In the genomic region with DNA sequence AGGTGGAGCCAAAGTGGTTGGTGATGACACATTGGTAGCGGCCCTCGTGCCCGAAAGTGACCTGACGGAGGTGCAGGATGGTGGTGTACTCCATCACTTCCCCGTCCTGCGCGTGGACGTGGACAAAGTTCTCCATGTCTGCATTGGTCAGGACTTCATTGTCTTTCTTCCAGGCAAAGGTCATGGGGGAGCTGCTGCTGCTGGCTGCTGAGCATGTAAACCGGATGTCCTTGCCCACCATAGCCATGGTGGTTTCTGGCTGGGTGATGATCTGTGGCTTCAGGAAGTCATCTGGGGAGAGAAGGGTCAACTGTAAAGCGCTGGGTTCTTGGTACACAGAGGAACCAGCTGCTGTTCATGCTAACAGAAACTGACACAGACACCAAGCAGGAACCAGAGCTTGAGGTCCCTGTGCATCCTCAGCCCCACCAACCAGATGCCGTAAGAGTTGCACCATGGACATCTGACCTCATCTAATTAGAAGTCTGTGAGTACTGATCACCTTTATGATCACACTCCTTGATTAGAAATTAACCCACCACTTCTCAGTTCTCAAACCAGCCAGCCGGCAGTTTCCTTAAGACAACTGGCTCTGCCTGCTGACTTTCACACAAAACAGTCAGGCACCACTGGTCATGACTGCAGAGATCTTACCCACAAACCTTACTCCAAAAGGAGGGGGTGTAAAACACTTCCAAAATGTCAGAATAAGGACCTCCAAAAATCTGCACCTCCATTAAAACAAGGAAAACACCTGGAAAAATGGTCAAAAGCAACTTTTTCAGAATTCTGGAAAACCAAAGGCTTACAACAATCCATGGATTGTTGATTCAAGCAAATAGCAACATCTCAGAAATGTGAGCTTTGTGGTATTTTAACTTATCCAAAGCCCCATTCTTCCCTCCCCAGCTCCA, we compare ENCODE assay signal across 11 cellular contexts.
DNase-seq lines count a peak whose midpoint lies in the region; ATAC-seq and TF ChIP-seq lines count a peak whose summit lies in the region.
"Had no signal": no experiment of that assay in that cellular context is flagged by ENCODE, and none has a peak within 500 bp of the region (broad histone marks: within the 10 kb centered on the region; RNA-seq: fewer than 3 reads in every experiment).

No MANE protein-coding gene starts in this region.

- POLR2A ChIA-PET in PC-9 (lab: Charles Lee; ENCODE audit: unreplicated experiment) = no interaction called here

- H3K79me2 ChIP-seq in PC-9 (ENCODE audit: low read depth) = no peaks in the 10 kb centered on the region

- no peak overlapping the region for H3K4me2 ChIP-seq in PC-9

- H3K9me2 ChIP-seq in PC-9 (ENCODE audit: insufficient read depth) = no peaks in the 10 kb centered on the region

- no peaks in the 10 kb centered on the region for H4K20me1 ChIP-seq in PC-9 (ENCODE audit: insufficient read depth)

- H3K27ac ChIP-seq in PC-9 (no peak overlapping the region), coronary artery (no peak overlapping the region)

- no TSS peak for BruUV-seq in PC-9 (replicated peaks; lab: Mats Ljungman, UMichigan)

- TF ChIP-seq CTCF in foreskin fibroblast (IDR thresholded peaks at IDR 0.05; ENCODE audit: low read depth, low read length) = no peak
- no peak for TF ChIP-seq CTCF in PC-9 (conservative IDR thresholded peaks at IDR 0.05)
- TF ChIP-seq CTCF in coronary artery (IDR thresholded peaks at IDR 0.05) = no peak

- H3K4me3 ChIP-seq in foreskin fibroblast (ENCODE audit: low read depth in 1 of 2, low read length in 2 of 2) (no peak overlapping the region), PC-9 (no peak overlapping the region), coronary artery (no peak overlapping the region)

- CTCF ChIA-PET in PC-9 (lab: Charles Lee) = no interaction called here

- H3K4me1 ChIP-seq in PC-9 (replicated peaks; ENCODE audit: insufficient read depth) = no peaks in the 10 kb centered on the region

- DNase-seq in islet precursor cell (peak; percentile 37), foreskin fibroblast (no peak), PC-9 (no peak), DMS153 treated with DMSO at 0.1 percent for 48 hours (lab: John Stamatoyannopoulos, UW; ENCODE audit: unreplicated experiment) (no peak), coronary artery (ENCODE audit: low spot score) (no peak)
- DNase-seq: NCI-H2227 treated with DMSO at 0.1 percent for 48 hours; stimulated activated CD4-positive, alpha-beta T cell treated with anti-CD3 and anti-CD28 coated beads, Interleukin-12 subunit alpha, Interleukin-12 subunit beta, amount 100 ng/mL, for 4 hours had no signal

- 0 out of 2 replicates have a peak, but pooled peaks cover 3% of the 10 kb centered on the region for H3K9me3 ChIP-seq in PC-9 (ENCODE audit: insufficient read depth, low read depth)

- H2AFZ ChIP-seq in PC-9 = no peak overlapping the region

- intact Hi-C loops in PC-9 (cut with micrococcal nuclease; ENCODE audit: unreplicated experiment) = no loop called here

- no peaks in the 10 kb centered on the region for H3K27me3 ChIP-seq in PC-9 (ENCODE audit: insufficient read depth, low read depth)

- no peaks in the 10 kb centered on the region for H3F3A ChIP-seq in PC-9 (ENCODE audit: insufficient read depth, low read depth)

- H3K36me3 ChIP-seq in PC-9 (ENCODE audit: low read depth) = no peaks in the 10 kb centered on the region

- ATAC-seq in GM18858 (IDR thresholded peaks at IDR 0.05; ENCODE audit: unreplicated experiment) (peak; percentile 71), GM21619 (IDR thresholded peaks at IDR 0.05; ENCODE audit: unreplicated experiment) (peak; percentile 82), HG03439 (IDR thresholded peaks at IDR 0.05; ENCODE audit: unreplicated experiment) (peak; percentile 62)
- ATAC-seq: left lobe of liver had no signal
